19 cellular contexts compared by ENCODE assay signal in genomic region chr2:71499691-71500090, GRCh38. TPM values are rescaled to one million over a fixed set of nuclear protein-coding genes. Genes with fewer than 3 reads are reported as not detected.
DNase-seq lines count a peak whose midpoint lies in the region; ATAC-seq and TF ChIP-seq lines count a peak whose summit lies in the region.
"Had no signal": no experiment of that assay in that cellular context is flagged by ENCODE, and none has a peak within 500 bp of the region (broad histone marks: within the 10 kb centered on the region; RNA-seq: fewer than 3 reads in every experiment).

No MANE protein-coding gene starts in this region.

- H3K9ac ChIP-seq in IMR-90 (ENCODE audit: low read depth, low read length) (no peak overlapping the region), smooth muscle cell (ENCODE audit: low read depth) (no peak overlapping the region)

- H3K4me1 ChIP-seq in IMR-90 (ENCODE audit: control insufficient read depth, insufficient read depth, low read length): peaks cover 2% of the 10 kb centered on the region; the same call in 1 of the 2 replicates
- H3K4me1 ChIP-seq in smooth muscle cell (ENCODE audit: low read depth): no peaks in the 10 kb centered on the region

- POLR2A ChIA-PET in IMR-90 (lab: Charles Lee; ENCODE audit: unreplicated experiment): no interaction called here

- no peak overlapping the region for H4K5ac ChIP-seq in IMR-90 (ENCODE audit: low read depth, low read length)

- no peak overlapping the region for H4K8ac ChIP-seq in IMR-90 (ENCODE audit: low read depth in 2 of 2, low read length in 2 of 2)

- H2BK20ac ChIP-seq in IMR-90 (ENCODE audit: low read depth, low read length): no peak overlapping the region

- ATAC-seq in IMR-90 (ENCODE audit: low read depth) (no peak), HG03354 (IDR thresholded peaks at IDR 0.05; ENCODE audit: poor library complexity, severe bottlenecking, unreplicated experiment) (no peak), HG02642 (IDR thresholded peaks at IDR 0.05; ENCODE audit: poor library complexity, unreplicated experiment) (no peak)
- ATAC-seq: activated CD4-positive, CD25-positive, alpha-beta regulatory T cell treated with anti-CD3 and anti-CD28 coated beads, Interleukin-2, amount 50 U/mL, for 24 hours had no signal

- no peak overlapping the region for H2AK9ac ChIP-seq in IMR-90 (replicated peaks; ENCODE audit: low read depth, low read length, poor library complexity)

- no TSS peak for BruUV-seq in IMR-90 (replicated peaks; lab: Mats Ljungman, UMichigan)

- TF ChIP-seq CTCF in IMR-90 (conservative IDR thresholded peaks at IDR 0.05; ENCODE audit: low read depth, low read length) (no peak), smooth muscle cell (IDR thresholded peaks at IDR 0.05; ENCODE audit: borderline replicate concordance, insufficient read depth, poor library complexity, severe bottlenecking) (no peak)

- no CpG with 5 or more reads among the region's 5 CpGs for WGBS in IMR-90 (ENCODE audit: extremely low coverage in 2 of 2, insufficient read length in 1 of 2), 2 experiments
- WGBS in smooth muscle cell (ENCODE audit: low lambda C conversion rate): 90% methylated on average over 5 of the region's 5 CpGs

- H3K4ac ChIP-seq in IMR-90 (ENCODE audit: low read depth, low read length): no peak overlapping the region

- 0 out of 2 replicates have a peak, but pooled peaks cover 3% of the 10 kb centered on the region for H3K9me1 ChIP-seq in IMR-90 (ENCODE audit: insufficient read depth, low read length)

- intact Hi-C loops in IMR-90 (cut with micrococcal nuclease): no loop called here

- H3K56ac ChIP-seq in IMR-90 (ENCODE audit: extremely low read depth, insufficient read depth, low read length): no peak overlapping the region

- no peaks in the 10 kb centered on the region for H3K79me2 ChIP-seq in smooth muscle cell (ENCODE audit: low read depth)

- dilution Hi-C loops in IMR-90 (cut with HindIII; ENCODE audit: low sequenced_read_pairs, unreplicated experiment): no loop called here

- no peaks in the 10 kb centered on the region for H3K79me1 ChIP-seq in IMR-90 (ENCODE audit: low read depth in 1 of 2, low read length in 2 of 2)

- in situ Hi-C loops in IMR-90 (cut with MboI; ENCODE audit: low sequenced_read_pairs): loop anchor here (10.0 kb wide), 1 partner anchor 345 kb away; no protein-coding TSS in a partner anchor

- H4K20me1 ChIP-seq in IMR-90 (ENCODE audit: insufficient read depth, low read length) (no peaks in the 10 kb centered on the region), smooth muscle cell (ENCODE audit: low read depth) (no peaks in the 10 kb centered on the region)

- no peak overlapping the region for H2BK120ac ChIP-seq in IMR-90 (ENCODE audit: low read depth, low read length)

- no peak overlapping the region for H4K91ac ChIP-seq in IMR-90 (ENCODE audit: insufficient read depth, low read depth, low read length)

- H3K4me2 ChIP-seq in IMR-90 (ENCODE audit: low read depth, low read length) (no peak overlapping the region), smooth muscle cell (no peak overlapping the region)

- CTCF ChIA-PET in IMR-90 (lab: Yijun Ruan, JAX): no interaction called here

- H3K9me3 ChIP-seq in IMR-90 (ENCODE audit: control insufficient read depth, insufficient read depth, low read length): no peaks in the 10 kb centered on the region
- H3K9me3 ChIP-seq in smooth muscle cell (replicated peaks; ENCODE audit: low read depth): no peaks in the 10 kb centered on the region

- H3K18ac ChIP-seq in IMR-90 (ENCODE audit: low read depth, low read length): no peak overlapping the region

- H3K4me3 ChIP-seq in IMR-90 (ENCODE audit: insufficient read depth, low read depth, low read length) (no peak overlapping the region), smooth muscle cell (no peak overlapping the region)
- H3K4me3 ChIP-seq: SK-N-MC had no signal

- H3K36me3 ChIP-seq in IMR-90 (ENCODE audit: control insufficient read depth, insufficient read depth, low read length) (no peaks in the 10 kb centered on the region), smooth muscle cell (ENCODE audit: low read depth) (no peaks in the 10 kb centered on the region)

- no peak overlapping the region for H2BK15ac ChIP-seq in IMR-90 (ENCODE audit: low read depth, low read length)

- no peak overlapping the region for H3K14ac ChIP-seq in IMR-90 (replicated peaks; ENCODE audit: low read depth, low read length)

- H3K27ac ChIP-seq in IMR-90 (ENCODE audit: insufficient read depth, low read length) (no peak overlapping the region), smooth muscle cell (ENCODE audit: low read depth) (peak overlapping the region; percentile 95)
- H3K27ac ChIP-seq: SK-N-MC had no signal

- H3K23ac ChIP-seq in IMR-90 (ENCODE audit: low read depth, low read length): no peak overlapping the region

- H2AFZ ChIP-seq in IMR-90 (replicated peaks; ENCODE audit: low read length, poor library complexity) (peak overlapping the region; percentile 67), smooth muscle cell (ENCODE audit: low read depth) (no peak overlapping the region)

- H3K27me3 ChIP-seq in IMR-90 (ENCODE audit: control insufficient read depth, insufficient read depth, low read length) (no peaks in the 10 kb centered on the region; the same call in 1 of the 2 replicates), smooth muscle cell (ENCODE audit: low read depth) (no peaks in the 10 kb centered on the region)

- H2AK5ac ChIP-seq in IMR-90 (ENCODE audit: low read depth, low read length): no peak overlapping the region

- no peaks in the 10 kb centered on the region for H3F3A ChIP-seq in smooth muscle cell (ENCODE audit: low read depth)

- H2BK5ac ChIP-seq in IMR-90 (ENCODE audit: low read depth, low read length, poor library complexity, severe bottlenecking): no peak overlapping the region

- no peak for TF ChIP-seq POLR2A in IMR-90 (IDR thresholded peaks at IDR 0.05; ENCODE audit: low read depth, low read length)

- TF ChIP-seq RAD21 in IMR-90 (IDR thresholded peaks at IDR 0.05; ENCODE audit: low read length): no peak

- no peak for DNase-seq in IMR-90
- peak; percentile 50 for DNase-seq in dermis blood vessel endothelial cell
- DNase-seq in medulla oblongata (ENCODE audit: extremely low spot score): peak; percentile 19
- no peak for DNase-seq in smooth muscle cell (lab: John Stamatoyannopoulos, UW; ENCODE audit: unreplicated experiment)
- no peak for DNase-seq in NOMO-1 (lab: John Stamatoyannopoulos, UW; ENCODE audit: unreplicated experiment in 2 of 2)
- DNase-seq in SHP77 (lab: John Stamatoyannopoulos, UW): no peak
- DNase-seq: activated effector memory CD4-positive, alpha-beta T cell treated with anti-CD3 and anti-CD28 coated beads, Interleukin-2, amount 50 U/mL, for 16 hours; amniotic stem cell; erythroblast; H9; MM.1S; NCI-H187; NCI-H345; stimulated activated CD4-positive, alpha-beta T cell treated with anti-CD3 and anti-CD28 coated beads, Interleukin-15, amount 100 ng/mL, for 24 hours; T-helper 9 cell had no signal

TF ChIP-seq in IMR-90, 13 proteins besides CTCF, POLR2A, EP300 and RAD21:
- TF ChIP-seq CHD1 (IDR thresholded peaks at IDR 0.05; ENCODE audit: low read depth, low read length) (no peak), FOS (IDR thresholded peaks at IDR 0.05; ENCODE audit: low read depth, low read length) (no peak)

RNA-seq across cellular contexts. Expression of gene DYSF, which starts 46.3 kb away (rescaled TPM):
- total RNA-seq in IMR-90 (2012; rRNA removed): under 0.01 and 0.18 TPM in 2 replicates
- polyA plus RNA-seq in IMR-90 (2012; rRNA removed): 0.09 and 0.10 TPM in 2 replicates
- 0.04 and 0.23 TPM in 2 replicates for polyA plus RNA-seq in IMR-90 (2012; cell fraction: cytosol; rRNA removed)
- 0.19 and 0.22 TPM in 2 replicates for polyA plus RNA-seq in IMR-90 (2012; cell fraction: nucleus; rRNA removed; ENCODE audit: low replicate concordance)
- 145 and 268 TPM in 2 replicates for total RNA-seq in dermis blood vessel endothelial cell
- total RNA-seq in smooth muscle cell: 1.6 and 2.1 TPM in 2 replicates
- polyA plus RNA-seq in smooth muscle cell: 0.64 and 2.5 TPM in 2 replicates

Comparison
In these comparisons a context has a peak if more than half of its experiments do, and no peak if none do; other contexts are left out.
1. DNase-seq: peak in dermis blood vessel endothelial cell (single experiment) and medulla oblongata (single experiment); none in IMR-90 (single experiment), smooth muscle cell (single experiment), NOMO-1 (0 of 2) and SHP77 (0 of 2).
2. RNA of gene DYSF, which starts 46.3 kb away (total RNA-seq): 145 to 268 TPM in dermis blood vessel endothelial cell; 1.6 to 2.1 TPM in smooth muscle cell and under 0.01 to 0.18 TPM in IMR-90; every median in the first group is over 10 times any median in the second.